Comparison of ENCODE assay signal across 8 cellular contexts in the genomic region with DNA sequence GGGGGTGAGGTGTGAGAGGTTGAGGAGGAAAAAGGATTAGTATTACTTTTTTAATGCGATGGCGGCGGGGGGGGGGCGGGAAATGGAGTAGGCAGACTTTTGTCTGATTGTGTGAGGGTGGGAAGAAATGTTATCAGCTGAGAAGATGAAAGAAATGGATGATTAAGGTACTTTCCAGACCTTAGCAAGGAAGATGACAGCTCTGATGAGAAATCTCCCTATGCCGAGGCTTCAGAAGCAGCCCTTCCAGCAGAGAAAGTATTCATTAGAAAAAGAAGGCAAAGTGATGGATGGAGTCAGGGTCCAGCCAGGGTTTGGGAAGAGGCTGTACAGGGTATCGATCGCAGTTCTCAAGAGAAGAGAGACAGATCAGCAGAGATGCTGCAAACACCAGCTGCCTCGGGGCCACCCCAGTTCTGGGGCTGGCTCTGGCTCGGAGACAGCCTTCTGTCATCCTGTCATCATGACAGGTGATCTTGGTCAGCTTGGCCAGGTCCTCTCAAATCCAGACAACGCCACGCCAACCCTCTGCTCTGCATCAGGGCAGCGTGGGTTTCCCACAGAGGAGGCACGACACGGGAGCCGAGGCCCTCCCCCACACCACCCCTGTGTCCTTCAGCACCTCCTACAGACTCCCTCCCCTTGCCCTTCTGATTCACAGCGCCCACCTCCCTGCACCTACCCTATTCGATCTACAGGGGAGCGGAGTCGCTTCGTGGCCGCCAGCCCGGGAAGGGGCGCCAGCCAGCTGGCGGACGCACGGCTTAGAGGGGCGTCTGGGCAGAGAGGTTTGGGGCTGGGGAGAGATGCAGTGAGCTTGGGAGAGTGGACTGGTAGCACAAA. TPM values are rescaled to one million over a fixed set of nuclear protein-coding genes. Genes with fewer than 3 reads are reported as not detected.
DNase-seq lines count a peak whose midpoint lies in the region; ATAC-seq and TF ChIP-seq lines count a peak whose summit lies in the region.

No MANE protein-coding gene starts in this region.

- 7% methylated on average over 23 of the region's 27 CpGs for WGBS in esophagus muscularis mucosa

- intact Hi-C loops in activated CD8-positive, alpha-beta T cell treated with anti-CD3 and anti-CD28 coated beads for 36 hours (cut with micrococcal nuclease): loop anchor here (2.0 kb wide), 1 partner anchor 56 kb away; the partner anchor contains the start of gene PSMA5
- intact Hi-C loops in esophagus muscularis mucosa (cut with DNase I): loop anchor here (5.0 kb wide), 1 partner anchor 56 kb away; the partner anchor contains the start of gene PSMA5

- CTCF ChIA-PET in activated CD8-positive, alpha-beta T cell treated with anti-CD3 and anti-CD28 coated beads for 36 hours (lab: Charles Lee): interaction anchor here (0.6 to 40.7 kb wide), 13 partner anchors 10 to 205 kb away, joined by 3 to 1390 read pairs (median 4); partner anchors contain the start of genes AMIGO1, CYB561D1, GNAI3 and GPR61

- TF ChIP-seq CTCF in GM12865 (IDR thresholded peaks at IDR 0.05; ENCODE audit: insufficient read depth, low read depth, low read length, missing control alignments) (no peak), esophagus muscularis mucosa (IDR thresholded peaks at IDR 0.05) (no peak)
- TF ChIP-seq CTCF in activated CD8-positive, alpha-beta T cell treated with anti-CD3 and anti-CD28 coated beads for 36 hours (IDR thresholded peaks at IDR 0.05): no peak

- no peaks in the 10 kb centered on the region for H3K9me3 ChIP-seq in esophagus muscularis mucosa

- H3K27ac ChIP-seq in esophagus muscularis mucosa (replicated peaks in 1 of 4): peak overlapping the region; percentile 48 to 74 (median 60)

- peaks cover 4% of the 10 kb centered on the region for H3K36me3 Mint-ChIP-seq in activated CD8-positive, alpha-beta T cell treated with anti-CD3 and anti-CD28 coated beads for 36 hours (ENCODE audit: low read depth)
- no peaks in the 10 kb centered on the region for H3K36me3 Mint-ChIP-seq in natural killer cell treated with Interleukin-12 subunit alpha and Interleukin-12 subunit beta and Interleukin-15 and Interleukin-18, amount 100 ng/mL, for 72 hours

- H3K27ac Mint-ChIP-seq in activated CD8-positive, alpha-beta T cell treated with anti-CD3 and anti-CD28 coated beads for 36 hours: peak overlapping the region; percentile 84
- H3K27ac Mint-ChIP-seq in natural killer cell treated with Interleukin-12 subunit alpha and Interleukin-12 subunit beta and Interleukin-15 and Interleukin-18, amount 100 ng/mL, for 72 hours: peak overlapping the region; percentile 86 to 87

- H3K4me1 Mint-ChIP-seq in activated CD8-positive, alpha-beta T cell treated with anti-CD3 and anti-CD28 coated beads for 36 hours (ENCODE audit: low read depth): peaks cover 30% of the 10 kb centered on the region
- peaks cover 35 to 37% of the 10 kb centered on the region in 2 donors for H3K4me1 Mint-ChIP-seq in natural killer cell treated with Interleukin-12 subunit alpha and Interleukin-12 subunit beta and Interleukin-15 and Interleukin-18, amount 100 ng/mL, for 72 hours (ENCODE audit: low read depth in 2 of 2)

- peak overlapping the region; percentile 66 for H3K4me3 ChIP-seq in GM12865 (ENCODE audit: low read depth, low read length)
- peak overlapping the region; percentile 70 for H3K4me3 ChIP-seq in H7 (ENCODE audit: insufficient read depth, low read depth, low read length)
- H3K4me3 ChIP-seq in esophagus muscularis mucosa: peak overlapping the region; percentile 76 to 94 (median 82)

- no peaks in the 10 kb centered on the region; the same call in 1 of the 2 replicates for H3K27me3 ChIP-seq in H7 (ENCODE audit: control insufficient read depth, insufficient read depth, low read length)
- no peaks in the 10 kb centered on the region for H3K27me3 ChIP-seq in esophagus muscularis mucosa

- peaks cover 1% of the 10 kb centered on the region for H3K27me3 Mint-ChIP-seq in activated CD8-positive, alpha-beta T cell treated with anti-CD3 and anti-CD28 coated beads for 36 hours
- H3K27me3 Mint-ChIP-seq in natural killer cell treated with Interleukin-12 subunit alpha and Interleukin-12 subunit beta and Interleukin-15 and Interleukin-18, amount 100 ng/mL, for 72 hours: peaks cover 18 to 22% of the 10 kb centered on the region in 2 donors

- DNase-seq in GM12865 (ENCODE audit: low read depth) (no peak), H7 (peak; percentile 90), NAMALWA (ENCODE audit: low spot score) (peak; percentile 77), esophagus muscularis mucosa (ENCODE audit: extremely low spot score) (no peak), inferior parietal cortex (ENCODE audit: extremely low spot score) (no peak), SW 1271 (lab: John Stamatoyannopoulos, UW) (no peak)
- DNase-seq in activated CD8-positive, alpha-beta T cell treated with anti-CD3 and anti-CD28 coated beads for 36 hours: peak; percentile 55
- DNase-seq in natural killer cell treated with Interleukin-12 subunit alpha and Interleukin-12 subunit beta and Interleukin-15 and Interleukin-18, amount 100 ng/mL, for 72 hours (ENCODE audit: low spot score): no peak

- POLR2A ChIA-PET in activated CD8-positive, alpha-beta T cell treated with anti-CD3 and anti-CD28 coated beads for 36 hours (lab: Charles Lee): interaction anchor here (1.0 to 3.6 kb wide), 19 partner anchors 9 to 383 kb away, joined by 3 to 25 read pairs (median 5); partner anchors contain the start of genes AMIGO1, CYB561D1, GNAI3 and PSMA5

- H3K4me1 ChIP-seq in esophagus muscularis mucosa: peaks cover 16 to 25% (median 24%) of the 10 kb centered on the region in 4 donors

- no peaks in the 10 kb centered on the region for H3K9me3 Mint-ChIP-seq in activated CD8-positive, alpha-beta T cell treated with anti-CD3 and anti-CD28 coated beads for 36 hours
- H3K9me3 Mint-ChIP-seq in natural killer cell treated with Interleukin-12 subunit alpha and Interleukin-12 subunit beta and Interleukin-15 and Interleukin-18, amount 100 ng/mL, for 72 hours: no peaks in the 10 kb centered on the region

- TF ChIP-seq POLR2A in esophagus muscularis mucosa (IDR thresholded peaks at IDR 0.05; ENCODE audit: low read depth): no peak

- H3K36me3 ChIP-seq in H7 (replicated peaks; ENCODE audit: control insufficient read depth, insufficient read depth, low read length) (no peaks in the 10 kb centered on the region; the same call in 1 of the 2 replicates), esophagus muscularis mucosa (peaks cover 0 to 32% (median 29%) of the 10 kb centered on the region in 4 donors)

- peak overlapping the region; percentile 91 for H3K4me3 Mint-ChIP-seq in activated CD8-positive, alpha-beta T cell treated with anti-CD3 and anti-CD28 coated beads for 36 hours
- peak overlapping the region; percentile 98 for H3K4me3 Mint-ChIP-seq in natural killer cell treated with Interleukin-12 subunit alpha and Interleukin-12 subunit beta and Interleukin-15 and Interleukin-18, amount 100 ng/mL, for 72 hours

- ATAC-seq in activated CD8-positive, alpha-beta T cell treated with anti-CD3 and anti-CD28 coated beads for 36 hours: peak; percentile 55
- peak; percentile 29 to 46 for ATAC-seq in natural killer cell treated with Interleukin-12 subunit alpha and Interleukin-12 subunit beta and Interleukin-15 and Interleukin-18, amount 100 ng/mL, for 72 hours

- TF ChIP-seq EP300 in esophagus muscularis mucosa (IDR thresholded peaks at IDR 0.05): no peak

RNA-seq across cellular contexts. Expression of gene ATXN7L2, which starts 0.7 kb away (rescaled TPM):
- total RNA-seq in H7 (2014; rRNA removed; shearing (Covaris generic)): 9.6 and 9.9 TPM in 2 replicates
- 10 to 100 TPM; 11.2 to 13.7 TPM for total RNA-seq in activated CD8-positive, alpha-beta T cell treated with anti-CD3 and anti-CD28 coated beads for 36 hours
- 1 to 10 TPM; 2.2 to 3.3 (median 2.7) TPM for total RNA-seq in esophagus muscularis mucosa
- total RNA-seq in natural killer cell treated with Interleukin-12 subunit alpha and Interleukin-12 subunit beta and Interleukin-15 and Interleukin-18, amount 100 ng/mL, for 72 hours: 10 to 100 TPM in 1 of 2 donors, 1 to 10 TPM in 1; 8.4 to 19.9 TPM

RNA-seq across cellular contexts. Expression of gene CYB561D1, which starts 10.9 kb away (rescaled TPM):
- 3.1 and 4.2 TPM in 2 replicates for total RNA-seq in H7 (2014; rRNA removed; shearing (Covaris generic))
- 1 to 10 TPM; 7.0 to 9.5 TPM for total RNA-seq in activated CD8-positive, alpha-beta T cell treated with anti-CD3 and anti-CD28 coated beads for 36 hours
- total RNA-seq in esophagus muscularis mucosa: 10 to 100 TPM in 2 of 4 donors, 1 to 10 TPM in 2; 6.2 to 16.4 (median 8.2) TPM
- total RNA-seq in natural killer cell treated with Interleukin-12 subunit alpha and Interleukin-12 subunit beta and Interleukin-15 and Interleukin-18, amount 100 ng/mL, for 72 hours: 10 to 100 TPM; 13.1 to 18.7 TPM

RNA-seq across cellular contexts. Expression of gene SYPL2, which starts 16.7 kb away (rescaled TPM):
- total RNA-seq in H7 (2014; rRNA removed; shearing (Covaris generic)): 1.1 and 4.4 TPM in 2 replicates
- total RNA-seq in activated CD8-positive, alpha-beta T cell treated with anti-CD3 and anti-CD28 coated beads for 36 hours: not detected
- total RNA-seq in esophagus muscularis mucosa: 1 to 10 TPM; 2.7 to 8.0 (median 4.6) TPM
- not detected for total RNA-seq in natural killer cell treated with Interleukin-12 subunit alpha and Interleukin-12 subunit beta and Interleukin-15 and Interleukin-18, amount 100 ng/mL, for 72 hours

RNA-seq across cellular contexts. Expression of gene AMIGO1, which starts 26.5 kb away (rescaled TPM):
- total RNA-seq in H7 (2014; rRNA removed; shearing (Covaris generic)): 1.1 and 1.9 TPM in 2 replicates
- total RNA-seq in activated CD8-positive, alpha-beta T cell treated with anti-CD3 and anti-CD28 coated beads for 36 hours: 1 to 10 TPM; 1.3 to 1.7 TPM
- total RNA-seq in esophagus muscularis mucosa: 10 to 100 TPM in 2 of 4 donors, 1 to 10 TPM in 2; 8.4 to 23.7 (median 14.0) TPM
- total RNA-seq in natural killer cell treated with Interleukin-12 subunit alpha and Interleukin-12 subunit beta and Interleukin-15 and Interleukin-18, amount 100 ng/mL, for 72 hours: 1 to 10 TPM in 1 of 2 donors, under 1 TPM in 1; 0.90 to 1.0 TPM

RNA-seq across cellular contexts. Expression of gene GPR61, which starts 56.7 kb away (rescaled TPM):
- total RNA-seq in H7 (2014; rRNA removed; shearing (Covaris generic)): 0.17 TPM in 1 of 2 replicates, not detected in the other
- total RNA-seq in activated CD8-positive, alpha-beta T cell treated with anti-CD3 and anti-CD28 coated beads for 36 hours: under 1 TPM in 1 of 2 experiments, not detected in 1; 0.22 TPM
- not detected for total RNA-seq in esophagus muscularis mucosa
- total RNA-seq in natural killer cell treated with Interleukin-12 subunit alpha and Interleukin-12 subunit beta and Interleukin-15 and Interleukin-18, amount 100 ng/mL, for 72 hours: not detected

Comparison
In these comparisons a context has a peak if more than half of its experiments do, and no peak if none do; other contexts are left out.
1. DNase-seq: peak in H7 (single experiment), NAMALWA (single experiment) and activated CD8-positive, alpha-beta T cell treated with anti-CD3 and anti-CD28 coated beads for 36 hours (single experiment); none in GM12865 (single experiment), esophagus muscularis mucosa (single experiment), natural killer cell treated with Interleukin-12 subunit alpha and Interleukin-12 subunit beta and Interleukin-15 and Interleukin-18, amount 100 ng/mL, for 72 hours (single experiment), inferior parietal cortex (single experiment) and SW 1271 (0 of 2).
2. Peak in every context shown above with its lines, with median percentiles within 50 percentile points of each other: H3K4me3 ChIP-seq.